ENCODE assay signal across 15 cellular contexts in genomic region chr5:16579142-16579541, GRCh38. TPM values are rescaled to one million over a fixed set of nuclear protein-coding genes. Genes with fewer than 3 reads are reported as not detected.
DNase-seq lines count a peak whose midpoint lies in the region; ATAC-seq and TF ChIP-seq lines count a peak whose summit lies in the region.
"Had no signal": no experiment of that assay in that cellular context is flagged by ENCODE, and none has a peak within 500 bp of the region (broad histone marks: within the 10 kb centered on the region; RNA-seq: fewer than 3 reads in every experiment).

No MANE protein-coding gene starts in this region.

- TF ChIP-seq CTCF in sigmoid colon (IDR thresholded peaks at IDR 0.05) (no peak), left lung (IDR thresholded peaks at IDR 0.05) (no peak)

- DNase-seq in DMS 273 (lab: John Stamatoyannopoulos, UW; ENCODE audit: unreplicated experiment) = peak; percentile 42
- no peak for DNase-seq in DMS 273 treated with DMSO at 0.1 percent for 48 hours (lab: John Stamatoyannopoulos, UW)
- peak; percentile 47 for DNase-seq in NCI-H774 (lab: John Stamatoyannopoulos, UW)
- peak; percentile 22 to 90 (median 72) for DNase-seq in head of caudate nucleus
- peak; percentile 77 for DNase-seq in sigmoid colon
- DNase-seq in left lung = no peak
- no peak for DNase-seq in glomerular visceral epithelial cell (ENCODE audit: extremely low spot score)
- DNase-seq: activated CD8-positive, alpha-beta memory T cell treated with anti-CD3 and anti-CD28 coated beads, Interleukin-2, amount 10 ng/mL, durations not matched to agents 7 days and 5 days; activated naive CD8-positive, alpha-beta T cell treated with anti-CD3 and anti-CD28 coated beads, Interleukin-2, amount 10 ng/mL, durations not matched to agents 7 days and 5 days; naive thymus-derived CD8-positive, alpha-beta T cell; NCI-H526 treated with DMSO at 0.1 percent for 48 hours; trophoblast cell had no signal

- TF ChIP-seq EP300 in sigmoid colon (IDR thresholded peaks at IDR 0.05) = no peak

- H3K36me3 ChIP-seq in sigmoid colon (no peaks in the 10 kb centered on the region), left lung (no peaks in the 10 kb centered on the region)
- H3K36me3 ChIP-seq: SJCRH30 had no signal

- peak overlapping the region in 2 of 4 donors; percentile 35 to 54 for H3K27ac ChIP-seq in sigmoid colon
- no peak overlapping the region for H3K27ac ChIP-seq in left lung
- H3K27ac ChIP-seq: 22Rv1, SJCRH30 had no signal

- H3K27me3 ChIP-seq in sigmoid colon = no peaks in the 10 kb centered on the region
- H3K27me3 ChIP-seq in left lung = no peaks in the 10 kb centered on the region
- H3K27me3 ChIP-seq: SJCRH30 had no signal

- H3K9me3 ChIP-seq in sigmoid colon = no peaks in the 10 kb centered on the region
- no peaks in the 10 kb centered on the region for H3K9me3 ChIP-seq in left lung
- H3K9me3 ChIP-seq: SJCRH30 had no signal

- H3K4me1 ChIP-seq in sigmoid colon = peaks cover 0 to 41% (median 26%) of the 10 kb centered on the region in 4 donors
- no peaks in the 10 kb centered on the region for H3K4me1 ChIP-seq in left lung
- H3K4me1 ChIP-seq: SJCRH30 had no signal

- intact Hi-C loops in head of caudate nucleus (cut with DNase I) (no loop called here), sigmoid colon (cut with DNase I) (loop anchor here (5.0 kb wide), 1 partner anchor 38 kb away; the partner anchor contains the start of gene RETREG1), left lung (cut with DNase I) (no loop called here)

- no peak overlapping the region for H3K4me3 ChIP-seq in sigmoid colon
- H3K4me3 ChIP-seq in left lung = no peak overlapping the region
- H3K4me3 ChIP-seq: SJCRH30 had no signal

- no peak for ATAC-seq in GM21423 (IDR thresholded peaks at IDR 0.05; ENCODE audit: unreplicated experiment)
- ATAC-seq in left lung = no peak
- ATAC-seq: activated CD8-positive, alpha-beta memory T cell treated with anti-CD3 and anti-CD28 coated beads, Interleukin-2, amount 10 ng/mL, durations not matched to agents 7 days and 5 days; naive thymus-derived CD8-positive, alpha-beta T cell had no signal

- TF ChIP-seq POLR2A in sigmoid colon (IDR thresholded peaks at IDR 0.05) = no peak

- 61 to 71% methylated on average over 3 of the region's 3 CpGs for WGBS in sigmoid colon, 2 donors

RNA-seq across cellular contexts. Expression of gene RETREG1, which starts 37.7 kb away (rescaled TPM):
- total RNA-seq in sigmoid colon (10 to 100 TPM; 10.8 to 14.6 (median 12.6) TPM), left lung (10 to 100 TPM; 14.9 to 26.0 TPM)
- polyA plus RNA-seq in sigmoid colon = 10 to 100 TPM; 15.0 to 21.2 (median 16.2) TPM

Comparison
In these comparisons a context has a peak if more than half of its experiments do, and no peak if none do; other contexts are left out.
1. DNase-seq: peak in DMS 273 (single experiment), NCI-H774 (single experiment), head of caudate nucleus (42 of 42) and sigmoid colon (single experiment); none in DMS 273 treated with DMSO at 0.1 percent for 48 hours (single experiment), left lung (0 of 2) and glomerular visceral epithelial cell (single experiment).